ENCODE assay signal across 8 cellular contexts in genomic region chr17:40108818-40109470, GRCh38. TPM values are rescaled to one million over a fixed set of nuclear protein-coding genes. Genes with fewer than 3 reads are reported as not detected.
DNase-seq lines count a peak whose midpoint lies in the region; ATAC-seq, FAIRE-seq and TF ChIP-seq lines count a peak whose summit lies in the region.
"Not testable (repeated sequence)": the region's sequence is repeated elsewhere in the genome, so short reads cannot be mapped to it uniquely, and the experiment has no call there.

No MANE protein-coding gene starts in this region.

- not testable (repeated sequence) for H3K36me3 ChIP-seq in CD4-positive, CD25-positive, alpha-beta regulatory T cell (ENCODE audit: control insufficient read depth, insufficient read depth, low read length); SJSA1; ascending aorta; endothelial cell of umbilical vein (ENCODE audit: control insufficient read depth in 2 of 2, extremely low read depth in 1 of 2, insufficient read depth in 2 of 2, low read length in 2 of 2); skeletal muscle tissue (ENCODE audit: control insufficient read depth in 3 of 3, insufficient read depth in 3 of 3, low read length in 3 of 3); tibial artery

- peaks cover 99% of the 10 kb centered on the region for H3K4me1 ChIP-seq in CD4-positive, CD25-positive, alpha-beta regulatory T cell (ENCODE audit: control insufficient read depth, insufficient read depth, low read length, poor library complexity, severe bottlenecking)
- H3K4me1 ChIP-seq in SJSA1 (replicated peaks) (peaks cover 40% of the 10 kb centered on the region), ascending aorta (peaks cover 38 to 85% of the 10 kb centered on the region in 2 donors), endothelial cell of umbilical vein (ENCODE audit: control insufficient read depth, extremely low read depth, insufficient read depth, low read length) (peaks cover 61% of the 10 kb centered on the region), skeletal muscle tissue (ENCODE audit: control insufficient read depth in 3 of 3, insufficient read depth in 3 of 3, low read length in 3 of 3) (peaks cover 95 to 97% (median 97%) of the 10 kb centered on the region in 3 donors), tibial artery (peaks cover 11 to 97% (median 85%) of the 10 kb centered on the region in 4 donors)

- POLR2A ChIA-PET in endothelial cell of umbilical vein (lab: Charles Lee), result interaction anchor here (0.8 kb wide), 1 partner anchor 8 kb away, joined by 11 read pairs; no protein-coding TSS in a partner anchor

- not testable (repeated sequence) for DNase-seq in CD4-positive, CD25-positive, alpha-beta regulatory T cell; SJSA1 (ENCODE audit: low read depth in 1 of 2, low spot score in 2 of 2); ascending aorta (ENCODE audit: low spot score in 2 of 2); endothelial cell of umbilical vein (ENCODE audit: low read depth, low spot score); natural killer cell
- peak; percentile 36 to 41 for DNase-seq in left colon
- peak in 1 of 2 donors; percentile 64 for DNase-seq in tibial artery

- not testable (repeated sequence) for H3K9me1 ChIP-seq in endothelial cell of umbilical vein (replicated peaks; ENCODE audit: control insufficient read depth, extremely low read depth, insufficient read depth, low read length)

- H3K4me1 Mint-ChIP-seq in CD4-positive, CD25-positive, alpha-beta regulatory T cell, result peaks cover 29 to 98% (median 84%) of the 10 kb centered on the region in 4 donors
- H3K4me1 Mint-ChIP-seq in natural killer cell, result peaks cover 88 to 90% of the 10 kb centered on the region in 2 donors

- peak overlapping the region; percentile 99 for H3K27ac Mint-ChIP-seq in CD4-positive, CD25-positive, alpha-beta regulatory T cell
- H3K27ac Mint-ChIP-seq in natural killer cell, result peak overlapping the region; percentile 98 to 99

- not testable (repeated sequence) for H3K4me2 ChIP-seq in endothelial cell of umbilical vein (ENCODE audit: insufficient read depth, low read length)

- H3K27me3 ChIP-seq in CD4-positive, CD25-positive, alpha-beta regulatory T cell (ENCODE audit: control insufficient read depth, insufficient read depth, low read length); SJSA1 (replicated peaks); ascending aorta; endothelial cell of umbilical vein (ENCODE audit: control insufficient read depth in 2 of 2, insufficient read depth in 2 of 2, low read length in 2 of 2); skeletal muscle tissue (ENCODE audit: control insufficient read depth in 3 of 3, insufficient read depth in 3 of 3, low read length in 3 of 3); tibial artery: not testable (repeated sequence)

- not testable (repeated sequence) for H2AFZ ChIP-seq in endothelial cell of umbilical vein (ENCODE audit: low read depth, low read length)

- H3K27me3 Mint-ChIP-seq in CD4-positive, CD25-positive, alpha-beta regulatory T cell; natural killer cell (ENCODE audit: low read depth in 2 of 2): not testable (repeated sequence)

- H3K9ac ChIP-seq in endothelial cell of umbilical vein (replicated peaks; ENCODE audit: extremely low read depth, insufficient read depth, low read length), result not testable (repeated sequence)
- peak overlapping the region; percentile 35 to 74 (median 73) for H3K9ac ChIP-seq in skeletal muscle tissue (ENCODE audit: low read depth in 1 of 3, low read length in 3 of 3)

- peak overlapping the region in 3 of 4 donors; percentile 39 to 89 (median 83) for H3K4me3 Mint-ChIP-seq in CD4-positive, CD25-positive, alpha-beta regulatory T cell
- not testable (repeated sequence) for H3K4me3 Mint-ChIP-seq in natural killer cell

- H3K79me2 ChIP-seq in endothelial cell of umbilical vein (ENCODE audit: control insufficient read depth, insufficient read depth, low read length), result not testable (repeated sequence)

- not testable (repeated sequence) for H3K9me3 ChIP-seq in CD4-positive, CD25-positive, alpha-beta regulatory T cell (ENCODE audit: control insufficient read depth in 2 of 2, low read length in 2 of 2); SJSA1 (replicated peaks); ascending aorta; endothelial cell of umbilical vein (replicated peaks; ENCODE audit: control insufficient read depth, insufficient read depth, low read length); skeletal muscle tissue (ENCODE audit: control insufficient read depth in 3 of 3, low read length in 3 of 3); tibial artery

- not testable (repeated sequence) for ATAC-seq in CD4-positive, CD25-positive, alpha-beta regulatory T cell (ENCODE audit: low read depth in 2 of 2); left colon; natural killer cell

- CTCF ChIA-PET in endothelial cell of umbilical vein (lab: Charles Lee), result interaction anchor here (4.9 to 5.2 kb wide), 2 partner anchors 9 to 93 kb away, joined by 22 to 138 read pairs; partner anchors contain the start of genes CSF3 and NR1D1

- intact Hi-C loops in ascending aorta (cut with DNase I), result not testable (repeated sequence)
- intact Hi-C loops in endothelial cell of umbilical vein (cut with micrococcal nuclease) (loop anchor here (1.0 kb wide), 1 partner anchor 9 kb away; the partner anchor contains the start of gene NR1D1), left colon (cut with DNase I, micrococcal nuclease) (loop anchor here in 1 of 2 donors (5.0 kb wide), 1 partner anchor 42 kb away; no protein-coding TSS in a partner anchor), natural killer cell (cut with micrococcal nuclease) (loop anchor here (1.0 to 10.0 kb wide), 2 partner anchors 13 to 334 kb away; no protein-coding TSS in a partner anchor), tibial artery (cut with DNase I; ENCODE audit: low total_unique reads) (loop anchor here (5.0 kb wide), 1 partner anchor 37 kb away; no protein-coding TSS in a partner anchor)

- not testable (repeated sequence) for H4K20me1 ChIP-seq in endothelial cell of umbilical vein (replicated peaks; ENCODE audit: control insufficient read depth, extremely low read depth, insufficient read depth, low read length)

- H3K27ac ChIP-seq in CD4-positive, CD25-positive, alpha-beta regulatory T cell (ENCODE audit: insufficient read depth, low read length, poor library complexity, severe bottlenecking), result peak overlapping the region; percentile 96
- H3K27ac ChIP-seq in SJSA1, result peak overlapping the region; percentile 78
- H3K27ac ChIP-seq in ascending aorta, result peak overlapping the region; percentile 90 to 97
- peak overlapping the region; percentile 88 for H3K27ac ChIP-seq in endothelial cell of umbilical vein (ENCODE audit: insufficient read depth, low read depth, low read length)
- H3K27ac ChIP-seq in skeletal muscle tissue (ENCODE audit: low read depth, low read length), result peak overlapping the region; percentile 99
- peak overlapping the region; percentile 94 to 98 for H3K27ac ChIP-seq in tibial artery

- H3K4me3 ChIP-seq in CD4-positive, CD25-positive, alpha-beta regulatory T cell (ENCODE audit: low read depth, low read length); SJSA1; endothelial cell of umbilical vein (replicated peaks in 1 of 3; ENCODE audit: insufficient read depth in 1 of 3, low read depth in 1 of 3, low read length in 3 of 3); tibial artery: not testable (repeated sequence)
- H3K4me3 ChIP-seq in ascending aorta, result peak overlapping the region in 1 of 2 donors; percentile 29
- peak overlapping the region in 1 of 3 donors; percentile 29 for H3K4me3 ChIP-seq in skeletal muscle tissue (ENCODE audit: low read length in 3 of 3)

- H3K36me3 Mint-ChIP-seq in CD4-positive, CD25-positive, alpha-beta regulatory T cell; natural killer cell: not testable (repeated sequence)

- TF ChIP-seq POLR2A in endothelial cell of umbilical vein (IDR thresholded peaks at IDR 0.05; ENCODE audit: low read depth, low read length), result not testable (repeated sequence)

- dilution Hi-C loops in endothelial cell of umbilical vein (cut with MboI; ENCODE audit: extremely low pct_ligation_motif_present, low sequenced_read_pairs), result not testable (repeated sequence)

- not testable (repeated sequence) for TF ChIP-seq CTCF in ascending aorta (IDR thresholded peaks at IDR 0.05); endothelial cell of umbilical vein (IDR thresholded peaks at IDR 0.05; ENCODE audit: extremely low read depth in 1 of 2, insufficient read depth in 1 of 2, low read depth in 1 of 2, low read length in 2 of 2); natural killer cell (IDR thresholded peaks at IDR 0.05); tibial artery (IDR thresholded peaks at IDR 0.05)

- H3K9me3 Mint-ChIP-seq in CD4-positive, CD25-positive, alpha-beta regulatory T cell; natural killer cell: not testable (repeated sequence)

- FAIRE-seq in endothelial cell of umbilical vein (lab: Jason Lieb, UNC), result peak; percentile 59

- TSS peak; percentile 33 for BruUV-seq in endothelial cell of umbilical vein (replicated peaks; lab: Mats Ljungman, UMichigan)

RNA-seq across cellular contexts. Expression of gene NR1D1, which starts 8.6 kb away (rescaled TPM):
- 29.5 TPM for total RNA-seq in CD4-positive, CD25-positive, alpha-beta regulatory T cell
- polyA plus RNA-seq in CD4-positive, CD25-positive, alpha-beta regulatory T cell, result 10 to 100 TPM in 1 of 4 donors, 1 to 10 TPM in 3; 4.9 to 10.1 (median 6.2) TPM
- total RNA-seq in SJSA1 (2014; rRNA removed; shearing (Covaris generic)), result 1.0 and 1.8 TPM in 2 replicates
- total RNA-seq in ascending aorta, result 0.43 TPM
- total RNA-seq in endothelial cell of umbilical vein, result 5.2 and 6.1 TPM in 2 replicates
- polyA plus RNA-seq in endothelial cell of umbilical vein, result 2.3 and 2.5 TPM in 2 replicates
- 2.5 and 3.0 TPM in 2 replicates for polyA plus RNA-seq in endothelial cell of umbilical vein (2011; cell fraction: cytosol; rRNA removed)
- 7.6 and 11.8 TPM in 2 replicates for polyA plus RNA-seq in endothelial cell of umbilical vein (2011; cell fraction: nucleus; rRNA removed)
- polyA plus RNA-seq in endothelial cell of umbilical vein (2012), result 5.3 and 8.8 TPM in 2 replicates
- polyA minus RNA-seq in endothelial cell of umbilical vein, result 2.2 and 3.5 TPM in 2 replicates
- polyA minus RNA-seq in endothelial cell of umbilical vein (2011; cell fraction: cytosol; rRNA and poly(A)+ RNA removed), result 3.9 TPM
- polyA minus RNA-seq in endothelial cell of umbilical vein (2011; cell fraction: nucleus; rRNA and poly(A)+ RNA removed), result 6.3 and 11.7 TPM in 2 replicates
- 10 to 100 TPM; 16.9 to 19.8 TPM for total RNA-seq in left colon
- 10 to 100 TPM in 1 of 3 donors, 1 to 10 TPM in 2; 8.8 to 10.1 (median 9.9) TPM for total RNA-seq in natural killer cell
- 1.0 TPM for total RNA-seq in skeletal muscle tissue

RNA-seq across cellular contexts. Expression of gene MSL1, which starts 12.8 kb away (rescaled TPM):
- 126 TPM for total RNA-seq in CD4-positive, CD25-positive, alpha-beta regulatory T cell
- polyA plus RNA-seq in CD4-positive, CD25-positive, alpha-beta regulatory T cell, result 10 to 100 TPM in 2 of 4 donors, 1 to 10 TPM in 2; 9.3 to 10.5 (median 9.8) TPM
- 41.7 and 49.4 TPM in 2 replicates for total RNA-seq in SJSA1 (2014; rRNA removed; shearing (Covaris generic))
- total RNA-seq in ascending aorta (82.5 TPM), endothelial cell of umbilical vein (90.8 and 95.0 TPM in 2 replicates), left colon (10 to 100 TPM; 77.4 to 82.0 TPM), natural killer cell (100 to 1,000 TPM in 2 of 3 donors, 10 to 100 TPM in 1; 99.0 to 124 (median 110) TPM), skeletal muscle tissue (53.8 TPM)
- polyA plus RNA-seq in endothelial cell of umbilical vein, result 27.7 and 30.9 TPM in 2 replicates
- polyA plus RNA-seq in endothelial cell of umbilical vein (2011; cell fraction: cytosol; rRNA removed), result 44.4 and 44.8 TPM in 2 replicates
- polyA plus RNA-seq in endothelial cell of umbilical vein (2011; cell fraction: nucleus; rRNA removed), result 136 and 195 TPM in 2 replicates
- polyA plus RNA-seq in endothelial cell of umbilical vein (2012), result 67.5 and 74.7 TPM in 2 replicates
- 36.7 and 37.8 TPM in 2 replicates for polyA minus RNA-seq in endothelial cell of umbilical vein
- polyA minus RNA-seq in endothelial cell of umbilical vein (2011; cell fraction: cytosol; rRNA and poly(A)+ RNA removed), result 29.3 TPM
- polyA minus RNA-seq in endothelial cell of umbilical vein (2011; cell fraction: nucleus; rRNA and poly(A)+ RNA removed), result 39.9 and 47.9 TPM in 2 replicates

RNA-seq across cellular contexts. Expression of gene CASC3, which starts 31.4 kb away (rescaled TPM):
- total RNA-seq in CD4-positive, CD25-positive, alpha-beta regulatory T cell, result 165 TPM
- polyA plus RNA-seq in CD4-positive, CD25-positive, alpha-beta regulatory T cell, result 10 to 100 TPM; 42.5 to 46.6 (median 44.2) TPM
- total RNA-seq in SJSA1 (2014; rRNA removed; shearing (Covaris generic)), result 40.0 and 41.4 TPM in 2 replicates
- 48.9 TPM for total RNA-seq in ascending aorta
- total RNA-seq in endothelial cell of umbilical vein, result 91.2 and 107 TPM in 2 replicates
- polyA plus RNA-seq in endothelial cell of umbilical vein, result 59.9 and 64.1 TPM in 2 replicates
- 42.1 and 43.5 TPM in 2 replicates for polyA plus RNA-seq in endothelial cell of umbilical vein (2011; cell fraction: cytosol; rRNA removed)
- 173 and 182 TPM in 2 replicates for polyA plus RNA-seq in endothelial cell of umbilical vein (2011; cell fraction: nucleus; rRNA removed)
- 63.5 and 73.6 TPM in 2 replicates for polyA plus RNA-seq in endothelial cell of umbilical vein (2012)
- polyA minus RNA-seq in endothelial cell of umbilical vein, result 68.1 and 70.7 TPM in 2 replicates
- 18.6 TPM for polyA minus RNA-seq in endothelial cell of umbilical vein (2011; cell fraction: cytosol; rRNA and poly(A)+ RNA removed)
- polyA minus RNA-seq in endothelial cell of umbilical vein (2011; cell fraction: nucleus; rRNA and poly(A)+ RNA removed), result 51.7 and 69.2 TPM in 2 replicates
- 10 to 100 TPM; 56.2 to 58.9 TPM for total RNA-seq in left colon
- 100 to 1,000 TPM; 178 to 213 (median 187) TPM for total RNA-seq in natural killer cell
- total RNA-seq in skeletal muscle tissue, result 21.4 TPM

RNA-seq across cellular contexts. Expression of gene THRA, which starts 46.2 kb away (rescaled TPM):
- total RNA-seq in CD4-positive, CD25-positive, alpha-beta regulatory T cell, result 29.4 TPM
- 10 to 100 TPM; 10.7 to 15.9 (median 13.4) TPM for polyA plus RNA-seq in CD4-positive, CD25-positive, alpha-beta regulatory T cell
- 14.0 and 14.4 TPM in 2 replicates for total RNA-seq in SJSA1 (2014; rRNA removed; shearing (Covaris generic))
- total RNA-seq in ascending aorta (35.4 TPM), endothelial cell of umbilical vein (24.9 and 29.6 TPM in 2 replicates), left colon (10 to 100 TPM; 48.4 to 56.3 TPM), natural killer cell (10 to 100 TPM; 40.8 to 55.7 (median 42.3) TPM), skeletal muscle tissue (30.8 TPM)
- polyA plus RNA-seq in endothelial cell of umbilical vein, result 17.4 and 18.8 TPM in 2 replicates
- 17.9 and 18.5 TPM in 2 replicates for polyA plus RNA-seq in endothelial cell of umbilical vein (2011; cell fraction: cytosol; rRNA removed)
- 14.3 and 20.5 TPM in 2 replicates for polyA plus RNA-seq in endothelial cell of umbilical vein (2011; cell fraction: nucleus; rRNA removed)
- polyA plus RNA-seq in endothelial cell of umbilical vein (2012), result 22.3 and 27.8 TPM in 2 replicates
- 18.1 and 19.7 TPM in 2 replicates for polyA minus RNA-seq in endothelial cell of umbilical vein
- polyA minus RNA-seq in endothelial cell of umbilical vein (2011; cell fraction: cytosol; rRNA and poly(A)+ RNA removed), result 7.4 TPM
- 6.3 and 8.5 TPM in 2 replicates for polyA minus RNA-seq in endothelial cell of umbilical vein (2011; cell fraction: nucleus; rRNA and poly(A)+ RNA removed)

RNA-seq across cellular contexts. Expression of gene MED24, which starts 54.7 kb away (rescaled TPM):
- 78.8 TPM for total RNA-seq in CD4-positive, CD25-positive, alpha-beta regulatory T cell
- polyA plus RNA-seq in CD4-positive, CD25-positive, alpha-beta regulatory T cell, result 10 to 100 TPM; 34.3 to 46.1 (median 40.3) TPM
- total RNA-seq in SJSA1 (2014; rRNA removed; shearing (Covaris generic)), result 40.1 and 46.3 TPM in 2 replicates
- 176 TPM for total RNA-seq in ascending aorta
- total RNA-seq in endothelial cell of umbilical vein, result 120 and 124 TPM in 2 replicates
- polyA plus RNA-seq in endothelial cell of umbilical vein, result 120 and 122 TPM in 2 replicates
- 98.6 and 101 TPM in 2 replicates for polyA plus RNA-seq in endothelial cell of umbilical vein (2011; cell fraction: cytosol; rRNA removed)
- polyA plus RNA-seq in endothelial cell of umbilical vein (2011; cell fraction: nucleus; rRNA removed), result 353 and 444 TPM in 2 replicates
- polyA plus RNA-seq in endothelial cell of umbilical vein (2012), result 97.1 and 98.7 TPM in 2 replicates
- polyA minus RNA-seq in endothelial cell of umbilical vein, result 152 and 208 TPM in 2 replicates
- polyA minus RNA-seq in endothelial cell of umbilical vein (2011; cell fraction: cytosol; rRNA and poly(A)+ RNA removed), result 84.2 TPM
- polyA minus RNA-seq in endothelial cell of umbilical vein (2011; cell fraction: nucleus; rRNA and poly(A)+ RNA removed), result 180 and 192 TPM in 2 replicates
- 100 to 1,000 TPM in 1 of 2 donors, 10 to 100 TPM in 1; 63.4 to 108 TPM for total RNA-seq in left colon
- total RNA-seq in natural killer cell, result 100 to 1,000 TPM; 115 to 141 (median 126) TPM
- 25.6 TPM for total RNA-seq in skeletal muscle tissue
